In genomic region chr20:18237682-18238081, GRCh38 we compare ENCODE assay signal across 31 cellular contexts. TPM values are rescaled to one million over a fixed set of nuclear protein-coding genes. Genes with fewer than 3 reads are reported as not detected.
A peak's percentile ranks its signal among the peaks of the same experiment; 100 is the strongest.
DNase-seq lines count a peak whose midpoint lies in the region; ATAC-seq and TF ChIP-seq lines count a peak whose summit lies in the region.
"Had no signal": no experiment of that assay in that cellular context is flagged by ENCODE, and none has a peak within 500 bp of the region (broad histone marks: within the 10 kb centered on the region; RNA-seq: fewer than 3 reads in every experiment).

No MANE protein-coding gene starts in this region.

- TF ChIP-seq CTCF in OCI-LY3 (IDR thresholded peaks at IDR 0.05; ENCODE audit: low read depth, low read length): no peak
- TF ChIP-seq CTCF in spleen (IDR thresholded peaks at IDR 0.05 in 8 of 11, conservative IDR thresholded peaks at IDR 0.05 in 3 of 11): no peak

- H3K4me3 ChIP-seq in OCI-LY3 (ENCODE audit: low read length) (no peak overlapping the region), spleen (no peak overlapping the region)
- H3K4me3 ChIP-seq: A549; BLaER1; BLaER1 treated with 17β-estradiol and CSF1 and Interleukin-3, amounts not matched to agents 10 nM and 100 nM had no signal

- H3K9me3 ChIP-seq in OCI-LY3 (ENCODE audit: insufficient read depth, low read length) (0 out of 2 replicates have a peak, but pooled peaks cover 8% of the 10 kb centered on the region), spleen (peaks cover 0 to 25% (median 1%) of the 10 kb centered on the region in 8 donors)
- H3K9me3 ChIP-seq: BE2C, Caco-2 had no signal

- intact Hi-C loops in left colon (cut with DNase I, micrococcal nuclease): no loop called here
- intact Hi-C loops in spleen (cut with DNase I; ENCODE audit: low total_unique reads): no loop called here

- no peak overlapping the region for H3K9ac ChIP-seq in OCI-LY3 (ENCODE audit: low read length)
- H3K9ac ChIP-seq: BLaER1; BLaER1 treated with 17β-estradiol and CSF1 and Interleukin-3, amounts not matched to agents 10 nM and 100 nM had no signal

- H3K4me1 ChIP-seq in OCI-LY3 (ENCODE audit: low read length): peaks cover 8% of the 10 kb centered on the region
- no peaks in the 10 kb centered on the region for H3K4me1 ChIP-seq in spleen
- H3K4me1 ChIP-seq: A549, BE2C, Caco-2 had no signal

- H3K27me3 ChIP-seq in OCI-LY3 (ENCODE audit: low read depth, low read length): peaks cover 36% of the 10 kb centered on the region
- peaks cover 0 to 32% (median 0%) of the 10 kb centered on the region in 7 donors for H3K27me3 ChIP-seq in spleen (replicated peaks in 1 of 7)
- H3K27me3 ChIP-seq: BLaER1; BLaER1 treated with 17β-estradiol and CSF1 and Interleukin-3, amounts not matched to agents 10 nM and 100 nM had no signal

- peak; percentile 6 to 38 for DNase-seq in NCI-H526 (lab: John Stamatoyannopoulos, UW)
- DNase-seq in NCI-H526 treated with DMSO at 0.1 percent for 48 hours (lab: John Stamatoyannopoulos, UW): no peak
- no peak for DNase-seq in left colon
- DNase-seq in spleen: no peak
- DNase-seq: 8988T; ACHN; AML-193; BE2C; C1 segment of cervical spinal cord; Caco-2; Calu3; CD4-positive, alpha-beta memory T cell; CD4-positive, alpha-beta T cell; CD4-positive, CD25-positive, alpha-beta regulatory T cell; CD8-positive, alpha-beta memory T cell; CD8-positive, alpha-beta T cell; COR-L47; DMS 273 treated with DMSO at 0.1 percent for 48 hours; DMS153; DMS53; DMS79; DMS79 treated with DMSO at 0.1 percent for 48 hours; DND-41; EL had no signal

- H3K27ac ChIP-seq in OCI-LY3 (ENCODE audit: low read length) (no peak overlapping the region), spleen (no peak overlapping the region)
- H3K27ac ChIP-seq: 22Rv1; A549; BLaER1; BLaER1 treated with 17β-estradiol and CSF1 and Interleukin-3, amounts not matched to agents 10 nM and 100 nM; C4-2B had no signal

- H3K4me2 ChIP-seq in OCI-LY3 (ENCODE audit: low read length): peak overlapping the region; percentile 10; the same call in 1 of the 2 replicates
- H3K4me2 ChIP-seq: A549; BLaER1; BLaER1 treated with 17β-estradiol and CSF1 and Interleukin-3, amounts not matched to agents 10 nM and 100 nM had no signal

- H3K36me3 ChIP-seq in OCI-LY3 (replicated peaks; ENCODE audit: low read depth, low read length) (no peaks in the 10 kb centered on the region), spleen (no peaks in the 10 kb centered on the region)
- H3K36me3 ChIP-seq: BE2C; BLaER1; BLaER1 treated with 17β-estradiol and CSF1 and Interleukin-3, amounts not matched to agents 10 nM and 100 nM had no signal

- no peak overlapping the region for H2AFZ ChIP-seq in OCI-LY3 (ENCODE audit: low read depth, low read length)

- TF ChIP-seq POLR2A in spleen (IDR thresholded peaks at IDR 0.05): no peak

- H4K20me1 ChIP-seq in OCI-LY3 (ENCODE audit: insufficient read depth, low read length): no peaks in the 10 kb centered on the region
- H4K20me1 ChIP-seq: BLaER1; BLaER1 treated with 17β-estradiol and CSF1 and Interleukin-3, amounts not matched to agents 10 nM and 100 nM had no signal

- ATAC-seq in left colon (peak; percentile 54), GM18519 (IDR thresholded peaks at IDR 0.05; ENCODE audit: low FRiP score, unreplicated experiment) (no peak)
- ATAC-seq: A549; CD8-positive, alpha-beta T cell had no signal

- no peaks in the 10 kb centered on the region for H3K79me2 ChIP-seq in OCI-LY3 (ENCODE audit: low read length)

- 87 to 93% (median 90%) methylated on average over 5 of the region's 5 CpGs for WGBS in spleen, 5 donors

RNA-seq across cellular contexts. Expression of gene ZNF133, which starts 50.6 kb away (rescaled TPM):
- total RNA-seq in left colon (1 to 10 TPM; 6.2 to 9.3 TPM), spleen (10 to 100 TPM in 6 of 7 donors, 1 to 10 TPM in 1; 9.5 to 16.9 (median 15.0) TPM)
- 10 to 100 TPM in 2 of 3 donors, 1 to 10 TPM in 1; 8.7 to 15.6 (median 12.2) TPM for polyA plus RNA-seq in spleen

Comparison
In these comparisons a context has a peak if more than half of its experiments do, and no peak if none do; other contexts are left out.
1. DNase-seq: peak in NCI-H526 (2 of 2); none in NCI-H526 treated with DMSO at 0.1 percent for 48 hours (single experiment), left colon (0 of 2) and spleen (single experiment).